ENCODE assay signal across 16 cellular contexts in the genomic region with DNA sequence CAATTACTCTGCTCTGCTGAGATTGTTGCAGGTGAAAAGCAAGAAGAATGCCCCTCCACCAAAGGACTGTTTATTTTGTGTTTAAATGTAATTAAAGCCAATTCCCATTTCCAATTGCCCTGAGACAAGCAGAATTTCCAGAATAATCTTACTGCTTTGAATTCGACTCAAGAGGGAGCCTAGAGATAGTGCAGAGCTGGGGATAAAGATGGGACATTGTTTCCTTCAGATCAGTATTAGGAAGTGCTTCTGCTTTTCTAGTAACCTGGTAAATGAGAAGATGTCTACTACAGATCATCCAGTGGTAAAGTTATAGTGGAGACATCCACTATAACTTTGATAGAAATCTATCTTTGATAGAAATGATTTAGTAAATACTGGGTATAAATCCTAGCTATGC.
"Had no signal": no experiment of that assay in that cellular context is flagged by ENCODE, and none has a peak within 500 bp of the region (broad histone marks: within the 10 kb centered on the region; RNA-seq: fewer than 3 reads in every experiment).

No MANE protein-coding gene starts in this region.

- H3K4me1 ChIP-seq: parathyroid adenoma, suprapubic skin, upper lobe of left lung had no signal

- H3K27me3 ChIP-seq: esophagus muscularis mucosa, suprapubic skin, upper lobe of left lung had no signal

- DNase-seq: activated CD4-positive, alpha-beta T cell treated with anti-CD3 and anti-CD28 coated beads, Interleukin-2, amount 50 U/mL, for 48 hours; activated effector memory CD4-positive, alpha-beta T cell treated with anti-CD3 and anti-CD28 coated beads, Interleukin-2, amount 50 U/mL, for 16 hours; activated T-cell treated with anti-CD3 and anti-CD28 coated beads, Interleukin-2, amount 50 U/mL, for 4 hours; foreskin fibroblast; islet precursor cell; nephron progenitor cell; stimulated activated CD4-positive, alpha-beta T cell treated with anti-CD3 and anti-CD28 coated beads, Interleukin-4, amount 100 ng/mL, for 1 hour; stimulated activated CD8-positive, alpha-beta memory T cell treated with anti-CD3 and anti-CD28 coated beads, Interleukin-4, amount 100 ng/mL, for 48 hours; stimulated activated naive CD8-positive, alpha-beta T cell treated with anti-CD3 and anti-CD28 coated beads, Interleukin-15, Interleukin-2, amounts not matched to agents 100 U/mL and 50 U/mL, for 24 hours; upper lobe of left lung had no signal

- ATAC-seq: activated CD4-positive, CD25-positive, alpha-beta regulatory T cell treated with anti-CD3 and anti-CD28 coated beads, Interleukin-2, amount 50 U/mL, for 24 hours; activated naive CD4-positive, alpha-beta T cell treated with anti-CD3 and anti-CD28 coated beads, Interleukin-2, amount 50 U/mL, for 72 hours; activated T-cell treated with anti-CD3 and anti-CD28 coated beads, Interleukin-2, amount 50 U/mL, for 4 hours; left lobe of liver; stimulated activated naive CD8-positive, alpha-beta T cell treated with anti-CD3 and anti-CD28 coated beads, Interleukin-15, Interleukin-2, amounts not matched to agents 100 U/mL and 50 U/mL, for 24 hours had no signal

- H3K27ac ChIP-seq: esophagus muscularis mucosa, parathyroid adenoma, suprapubic skin, upper lobe of left lung had no signal
